8 cellular contexts compared by ENCODE assay signal in the genomic region with DNA sequence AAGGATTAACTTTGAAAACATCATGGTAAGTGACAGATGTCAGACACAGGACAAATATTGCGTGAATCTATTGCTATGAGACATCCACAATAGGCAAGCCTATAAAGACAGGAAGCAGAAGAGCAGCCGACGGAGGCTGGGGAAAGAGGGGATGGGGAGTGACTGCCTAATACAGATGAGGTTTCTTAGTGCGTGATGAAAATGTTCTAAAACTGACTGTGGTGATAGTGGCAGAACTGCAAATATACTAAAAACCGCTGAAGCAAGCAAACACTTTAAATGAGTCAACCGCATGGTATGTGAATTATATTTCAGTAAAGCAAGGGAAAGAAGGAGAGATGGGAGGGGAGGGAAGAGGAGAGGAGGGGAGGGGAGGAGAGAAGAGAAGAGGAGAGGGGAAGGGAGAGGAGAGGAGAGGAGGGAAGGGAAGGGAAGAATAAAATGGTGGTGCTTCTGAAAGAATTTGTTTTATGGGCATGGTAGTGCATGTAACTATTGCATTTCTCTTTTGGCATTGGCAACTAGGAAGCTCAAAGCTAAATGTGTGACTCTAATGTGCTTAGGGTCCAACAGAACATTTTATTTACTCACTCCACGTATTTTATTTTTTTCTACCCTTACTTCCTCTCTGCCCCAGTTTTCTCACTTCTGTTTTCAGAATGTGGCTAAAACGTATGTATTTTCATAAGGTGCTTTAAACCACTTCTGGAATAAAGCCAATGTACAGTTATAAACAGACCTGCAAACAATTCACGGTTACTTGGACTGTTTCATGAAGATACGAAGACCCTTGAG. TPM values are rescaled to one million over a fixed set of nuclear protein-coding genes. Genes with fewer than 3 reads are reported as not detected.
DNase-seq lines count a peak whose midpoint lies in the region; TF ChIP-seq lines count a peak whose summit lies in the region.

No MANE protein-coding gene starts in this region.

- no peaks in the 10 kb centered on the region for H3K79me1 ChIP-seq in mesendoderm (ENCODE audit: low read length)

- H3K9me3 Mint-ChIP-seq in osteocyte (ENCODE audit: unreplicated experiment): no peaks in the 10 kb centered on the region

- no peaks in the 10 kb centered on the region for H3K27me3 ChIP-seq in mesendoderm (ENCODE audit: insufficient read depth, low read length, poor library complexity)

- no peak overlapping the region for H3K56ac ChIP-seq in mesendoderm (ENCODE audit: low read length)

- POLR2A ChIA-PET in HEK293 (lab: Yijun Ruan, JAX): interaction anchor here (1.0 kb wide), 1 partner anchor 24 kb away, joined by 3 read pairs; no protein-coding TSS in a partner anchor

- no peak overlapping the region for H2BK15ac ChIP-seq in mesendoderm (replicated peaks; ENCODE audit: low read depth)

- H2BK5ac ChIP-seq in mesendoderm (ENCODE audit: low read length): no peak overlapping the region

- CTCF ChIA-PET in HEK293 (lab: Yijun Ruan, JAX): interaction anchor here (1.0 kb wide), 5 partner anchors 10 to 287 kb away, joined by 3 to 8 read pairs (median 3); no protein-coding TSS in a partner anchor

- H2BK120ac ChIP-seq in mesendoderm (ENCODE audit: low read depth, low read length): no peak overlapping the region

- no peak overlapping the region for H2AK5ac ChIP-seq in mesendoderm (ENCODE audit: low read length)

- no peak overlapping the region for H3K27ac ChIP-seq in HEK293 (ENCODE audit: extremely low read depth, low read depth, low read length)
- peak overlapping the region; percentile 47 for H3K27ac ChIP-seq in caudate nucleus (ENCODE audit: low read depth, low read length)
- H3K27ac ChIP-seq in mesendoderm (ENCODE audit: low read depth, low read length): no peak overlapping the region

- no peak overlapping the region for H4K5ac ChIP-seq in mesendoderm (ENCODE audit: low read length)

- no peak overlapping the region for H4K8ac ChIP-seq in mesendoderm (ENCODE audit: low read depth, low read length)

- H3K27me3 Mint-ChIP-seq in osteocyte (ENCODE audit: unreplicated experiment): no peaks in the 10 kb centered on the region

- no peak for TF ChIP-seq CTCF in GM13976 (IDR thresholded peaks at IDR 0.05; ENCODE audit: borderline replicate concordance, control extremely low read depth, extremely low read depth, insufficient read depth, missing control alignments)
- TF ChIP-seq CTCF in HEK293 (tag by site-specific recombination; IDR thresholded peaks at IDR 0.05): no peak
- TF ChIP-seq CTCF in NB4 (IDR thresholded peaks at IDR 0.05; ENCODE audit: low read depth, low read length): no peak
- no peak for TF ChIP-seq CTCF in osteocyte (IDR thresholded peaks at IDR 0.05)

- DNase-seq in GM13976 (ENCODE audit: low spot score) (peak; percentile 61), NB4 (ENCODE audit: low read depth) (peak; percentile 84), caudate nucleus (lab: John Stamatoyannopoulos, UW) (no peak), osteocyte (ENCODE audit: extremely low spot score, unreplicated experiment) (no peak), NCI-H526 treated with DMSO at 0.1 percent for 48 hours (lab: John Stamatoyannopoulos, UW) (no peak), mesendoderm (no peak)
- no peak for DNase-seq in activated CD4-positive, CD25-positive, alpha-beta regulatory T cell treated with anti-CD3 and anti-CD28 coated beads, Interleukin-2, amount 50 U/mL, for 72 hours

- no peaks in the 10 kb centered on the region for H3K9me3 ChIP-seq in HEK293 (ENCODE audit: control insufficient read depth, insufficient read depth, low read depth, low read length)

- H3K4me1 Mint-ChIP-seq in osteocyte (ENCODE audit: unreplicated experiment): peaks cover 19% of the 10 kb centered on the region

- H3K4ac ChIP-seq in mesendoderm (ENCODE audit: low read depth, low read length): no peak overlapping the region

- H3K4me3 Mint-ChIP-seq in osteocyte (ENCODE audit: unreplicated experiment): no peak overlapping the region

- peak overlapping the region; percentile 90 for H3K27ac Mint-ChIP-seq in osteocyte (ENCODE audit: unreplicated experiment)

- no peaks in the 10 kb centered on the region for H3K36me3 ChIP-seq in HEK293 (ENCODE audit: control insufficient read depth in 2 of 2, insufficient read depth in 1 of 2, low read length in 2 of 2)
- H3K36me3 ChIP-seq in mesendoderm (ENCODE audit: control insufficient read depth, insufficient read depth, low read length): no peaks in the 10 kb centered on the region

- peaks cover 44% of the 10 kb centered on the region for H3K36me3 Mint-ChIP-seq in osteocyte (ENCODE audit: unreplicated experiment)

- H3K9ac ChIP-seq in mesendoderm (ENCODE audit: low read length): no peak overlapping the region

- H3K4me3 ChIP-seq in HEK293 (ENCODE audit: low read depth, low read length): no peak overlapping the region
- H3K4me3 ChIP-seq in NB4 (ENCODE audit: low read depth, low read length): no peak overlapping the region
- H3K4me3 ChIP-seq in mesendoderm (ENCODE audit: low read length): no peak overlapping the region

- WGBS in mesendoderm (ENCODE audit: extremely low coverage, insufficient coverage, low lambda C conversion rate): no CpG with 5 or more reads among the region's 10 CpGs

- H3K4me1 ChIP-seq in HEK293 (ENCODE audit: control insufficient read depth, insufficient read depth, low read length) (no peaks in the 10 kb centered on the region), mesendoderm (ENCODE audit: control insufficient read depth, low read depth, low read length) (peaks cover 15% of the 10 kb centered on the region)

- in situ Hi-C loops in GM13976 (cut with MboI; ENCODE audit: low sequenced_read_pairs, unreplicated experiment): no loop called here

- no peak for TF ChIP-seq POLR2A in NB4 (IDR thresholded peaks at IDR 0.05; ENCODE audit: extremely low read depth, insufficient read length)

- no peak overlapping the region for H3K23ac ChIP-seq in mesendoderm (ENCODE audit: low read length)

- no peaks in the 10 kb centered on the region for H3K79me2 ChIP-seq in mesendoderm (ENCODE audit: control insufficient read depth, insufficient read depth, low read length)

- no peak overlapping the region for H3K4me2 ChIP-seq in mesendoderm (ENCODE audit: low read length)

- H3K18ac ChIP-seq in mesendoderm (ENCODE audit: low read length): no peak overlapping the region

TF ChIP-seq in HEK293, 187 proteins besides CTCF, POLR2A, EP300 and RAD21 (continues in another document):
- TF ChIP-seq, protein P1, sequence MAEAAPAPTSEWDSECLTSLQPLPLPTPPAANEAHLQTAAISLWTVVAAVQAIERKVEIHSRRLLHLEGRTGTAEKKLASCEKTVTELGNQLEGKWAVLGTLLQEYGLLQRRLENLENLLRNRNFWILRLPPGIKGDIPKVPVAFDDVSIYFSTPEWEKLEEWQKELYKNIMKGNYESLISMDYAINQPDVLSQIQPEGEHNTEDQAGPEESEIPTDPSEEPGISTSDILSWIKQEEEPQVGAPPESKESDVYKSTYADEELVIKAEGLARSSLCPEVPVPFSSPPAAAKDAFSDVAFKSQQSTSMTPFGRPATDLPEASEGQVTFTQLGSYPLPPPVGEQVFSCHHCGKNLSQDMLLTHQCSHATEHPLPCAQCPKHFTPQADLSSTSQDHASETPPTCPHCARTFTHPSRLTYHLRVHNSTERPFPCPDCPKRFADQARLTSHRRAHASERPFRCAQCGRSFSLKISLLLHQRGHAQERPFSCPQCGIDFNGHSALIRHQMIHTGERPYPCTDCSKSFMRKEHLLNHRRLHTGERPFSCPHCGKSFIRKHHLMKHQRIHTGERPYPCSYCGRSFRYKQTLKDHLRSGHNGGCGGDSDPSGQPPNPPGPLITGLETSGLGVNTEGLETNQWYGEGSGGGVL (tag by site-specific recombination; IDR thresholded peaks at IDR 0.05): peak; percentile 60; the same call in 1 of the 2 replicates
- TF ChIP-seq ZNF423 (tag by site-specific recombination; IDR thresholded peaks at IDR 0.05) (no peak), ZIC2 (tag by site-specific recombination; IDR thresholded peaks at IDR 0.05) (no peak), PRDM1 (tag by site-specific recombination; IDR thresholded peaks at IDR 0.05) (0 out of 2 replicates have a peak, but pooled peaks have one; percentile 29), ZNF704 (tag by site-specific recombination; IDR thresholded peaks at IDR 0.05) (no peak), ZFHX2 (tag by site-specific recombination; conservative IDR thresholded peaks at IDR 0.05) (no peak), ZNF449 (tag by site-specific recombination; IDR thresholded peaks at IDR 0.05) (no peak)
- TF ChIP-seq, protein P2, sequence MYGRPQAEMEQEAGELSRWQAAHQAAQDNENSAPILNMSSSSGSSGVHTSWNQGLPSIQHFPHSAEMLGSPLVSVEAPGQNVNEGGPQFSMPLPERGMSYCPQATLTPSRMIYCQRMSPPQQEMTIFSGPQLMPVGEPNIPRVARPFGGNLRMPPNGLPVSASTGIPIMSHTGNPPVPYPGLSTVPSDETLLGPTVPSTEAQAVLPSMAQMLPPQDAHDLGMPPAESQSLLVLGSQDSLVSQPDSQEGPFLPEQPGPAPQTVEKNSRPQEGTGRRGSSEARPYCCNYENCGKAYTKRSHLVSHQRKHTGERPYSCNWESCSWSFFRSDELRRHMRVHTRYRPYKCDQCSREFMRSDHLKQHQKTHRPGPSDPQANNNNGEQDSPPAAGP (tag by site-specific recombination; IDR thresholded peaks at IDR 0.05): no peak

RNA-seq across cellular contexts. Expression of gene AKNA, which starts 21.3 kb away (rescaled TPM):
- 36.0 and 37.0 TPM in 2 replicates for total RNA-seq in osteocyte
- polyA plus RNA-seq in mesendoderm (2013, experiment 1 of 2): 9.6 TPM
- 10.0 TPM for polyA plus RNA-seq in mesendoderm (2013, experiment 2 of 2)

RNA-seq across cellular contexts. Expression of gene ORM2, which starts 36.9 kb away (rescaled TPM):
- not detected in 2 replicates for total RNA-seq in osteocyte
- 0.29 TPM for polyA plus RNA-seq in mesendoderm (2013, experiment 1 of 2)
- 0.24 TPM for polyA plus RNA-seq in mesendoderm (2013, experiment 2 of 2)

RNA-seq across cellular contexts. Expression of gene ORM1, which starts 43.6 kb away (rescaled TPM):
- not detected in 2 replicates for total RNA-seq in osteocyte
- not detected for polyA plus RNA-seq in mesendoderm (2013, experiment 1 of 2)
- polyA plus RNA-seq in mesendoderm (2013, experiment 2 of 2): not detected

Comparison
In these comparisons a context has a peak if more than half of its experiments do, and no peak if none do; other contexts are left out.
1. DNase-seq: peak in GM13976 (single experiment) and NB4 (single experiment); none in caudate nucleus (0 of 61), osteocyte (single experiment), NCI-H526 treated with DMSO at 0.1 percent for 48 hours (single experiment), mesendoderm (single experiment) and activated CD4-positive, CD25-positive, alpha-beta regulatory T cell treated with anti-CD3 and anti-CD28 coated beads, Interleukin-2, amount 50 U/mL, for 72 hours (single experiment).